8 cellular contexts compared by ENCODE assay signal in genomic region chr14:23300687-23301223, GRCh38. TPM values are rescaled to one million over a fixed set of nuclear protein-coding genes. Genes with fewer than 3 reads are reported as not detected.
DNase-seq lines count a peak whose midpoint lies in the region; ATAC-seq and TF ChIP-seq lines count a peak whose summit lies in the region.

No MANE protein-coding gene starts in this region.

- peak overlapping the region; percentile 90 for H3K4me3 Mint-ChIP-seq in activated B cell treated with CpG ODN at 0.5 μM for 24 hours
- peak overlapping the region; percentile 86 to 100 (median 89) for H3K4me3 Mint-ChIP-seq in naive thymus-derived CD8-positive, alpha-beta T cell

- peaks cover 27% of the 10 kb centered on the region for H3K36me3 Mint-ChIP-seq in activated B cell treated with CpG ODN at 0.5 μM for 24 hours (ENCODE audit: low read depth)
- peaks cover 0 to 7% (median 0%) of the 10 kb centered on the region in 3 donors for H3K36me3 Mint-ChIP-seq in naive thymus-derived CD8-positive, alpha-beta T cell

- ATAC-seq in activated B cell treated with CpG ODN at 0.5 μM for 24 hours (ENCODE audit: low read depth) (no peak), GM18858 (IDR thresholded peaks at IDR 0.05; ENCODE audit: unreplicated experiment) (no peak), GM19467 (IDR thresholded peaks at IDR 0.05; ENCODE audit: unreplicated experiment) (no peak), HG03175 (IDR thresholded peaks at IDR 0.05; ENCODE audit: unreplicated experiment) (no peak)
- ATAC-seq in naive thymus-derived CD8-positive, alpha-beta T cell: no peak

- H3K4me1 Mint-ChIP-seq in activated B cell treated with CpG ODN at 0.5 μM for 24 hours: peaks cover 30% of the 10 kb centered on the region
- peaks cover 11 to 36% (median 31%) of the 10 kb centered on the region in 4 donors for H3K4me1 Mint-ChIP-seq in naive thymus-derived CD8-positive, alpha-beta T cell

- CTCF ChIA-PET in AG04450 (lab: Charles Lee): interaction anchor here (0.5 to 2.8 kb wide), 39 partner anchors 9 to 797 kb away, joined by 3 to 27 read pairs (median 4); partner anchors contain the start of genes ACIN1, C14orf119, HOMEZ and PABPN1
- CTCF ChIA-PET in activated B cell treated with CpG ODN at 0.5 μM for 24 hours (lab: Charles Lee): interaction anchor here (0.8 to 3.6 kb wide), 6 partner anchors 8 to 206 kb away, joined by 3 to 38 read pairs (median 6); partner anchors contain the start of genes ACIN1, C14orf119, HOMEZ and PABPN1

- peaks cover 0 to 3% of the 10 kb centered on the region in 2 donors for H3K4me1 ChIP-seq in esophagus (ENCODE audit: control insufficient read depth in 2 of 2, insufficient read depth in 2 of 2, low read length in 1 of 2)

- POLR2A ChIA-PET in AG04450 (lab: Yijun Ruan, JAX) (interaction anchor here (0.7 to 2.8 kb wide), 3 partner anchors 15 to 26 kb away, joined by 3 to 28 read pairs (median 11); partner anchors contain the start of genes HOMEZ and PABPN1), activated B cell treated with CpG ODN at 0.5 μM for 24 hours (lab: Charles Lee) (interaction anchor here (0.6 to 14.2 kb wide), 13 partner anchors 12 to 744 kb away, joined by 3 to 339 read pairs (median 5); partner anchors contain the start of genes ACIN1, C14orf119, HAUS4 and HOMEZ)
- POLR2A ChIA-PET in naive thymus-derived CD8-positive, alpha-beta T cell (lab: Charles Lee): interaction anchor here (0.8 to 12.5 kb wide), 8 partner anchors 8 to 261 kb away, joined by 4 to 376 read pairs (median 12); partner anchors contain the start of genes ACIN1, C14orf119, HOMEZ and PABPN1

- no peaks in the 10 kb centered on the region for H3K27me3 ChIP-seq in AG04450 (ENCODE audit: control insufficient read depth, insufficient read depth, low read length)
- peaks cover 46% of the 10 kb centered on the region for H3K27me3 ChIP-seq in H7 (ENCODE audit: control insufficient read depth, insufficient read depth, low read length)
- no peaks in the 10 kb centered on the region for H3K27me3 ChIP-seq in esophagus (ENCODE audit: control insufficient read depth in 1 of 2, insufficient read depth in 2 of 2, low read length in 2 of 2)

- TF ChIP-seq CTCF in AG04450 (IDR thresholded peaks at IDR 0.05; ENCODE audit: low read depth, low read length) (no peak), activated B cell treated with CpG ODN at 0.5 μM for 24 hours (IDR thresholded peaks at IDR 0.05) (no peak)

- H3K4me3 ChIP-seq in AG04450 (ENCODE audit: low read depth, low read length) (peak overlapping the region; percentile 79), H7 (ENCODE audit: insufficient read depth, low read depth, low read length) (peak overlapping the region; percentile 80), esophagus (ENCODE audit: low read depth in 1 of 2, low read length in 2 of 2) (peak overlapping the region; percentile 65 to 68)

- H3K9me3 ChIP-seq in AG04450 (ENCODE audit: control insufficient read depth, insufficient read depth, low read length) (no peaks in the 10 kb centered on the region; the same call in 1 of the 2 replicates), esophagus (ENCODE audit: control insufficient read depth in 2 of 2, insufficient read depth in 1 of 2, low read depth in 1 of 2, low read length in 1 of 2) (no peaks in the 10 kb centered on the region)

- 2 to 5% methylated on average over 13 of the region's 13 CpGs for WGBS in esophagus, 2 donors

- DNase-seq in AG04450 (ENCODE audit: low read depth, low spot score) (no peak), H7 (peak; percentile 41), activated B cell treated with CpG ODN at 0.5 μM for 24 hours (peak; percentile 22)
- peak in 3 of 10 donors; percentile 5 to 25 (median 18) for DNase-seq in naive thymus-derived CD8-positive, alpha-beta T cell

- H3K27ac ChIP-seq in AG04450 (ENCODE audit: low read depth, low read length) (peak overlapping the region; percentile 98), esophagus (ENCODE audit: low read depth in 2 of 2, low read length in 1 of 2) (peak overlapping the region; percentile 99 to 100)

- no peaks in the 10 kb centered on the region for H3K9me3 Mint-ChIP-seq in activated B cell treated with CpG ODN at 0.5 μM for 24 hours
- H3K9me3 Mint-ChIP-seq in naive thymus-derived CD8-positive, alpha-beta T cell: no peaks in the 10 kb centered on the region

- intact Hi-C loops in activated B cell treated with CpG ODN at 0.5 μM for 24 hours (cut with micrococcal nuclease): loop anchor here (1.0 to 10.0 kb wide), 16 partner anchors 7 to 1993 kb away; partner anchors contain the start of genes ACIN1, C14orf119, CHMP4A and HOMEZ

- H3K27ac Mint-ChIP-seq in activated B cell treated with CpG ODN at 0.5 μM for 24 hours: peak overlapping the region; percentile 90
- H3K27ac Mint-ChIP-seq in naive thymus-derived CD8-positive, alpha-beta T cell: peak overlapping the region; percentile 88 to 99 (median 94)

- no peaks in the 10 kb centered on the region for H3K36me3 ChIP-seq in H7 (replicated peaks; ENCODE audit: control insufficient read depth, insufficient read depth, low read length)
- H3K36me3 ChIP-seq in esophagus (ENCODE audit: control insufficient read depth in 2 of 2, insufficient read depth in 2 of 2, low read length in 1 of 2): no peaks in the 10 kb centered on the region

- H3K27me3 Mint-ChIP-seq in activated B cell treated with CpG ODN at 0.5 μM for 24 hours: no peaks in the 10 kb centered on the region
- peaks cover 0 to 7% (median 5%) of the 10 kb centered on the region in 5 donors for H3K27me3 Mint-ChIP-seq in naive thymus-derived CD8-positive, alpha-beta T cell

RNA-seq across cellular contexts. Expression of gene PPP1R3E, which starts 1.9 kb away (rescaled TPM):
- 2.4 and 2.8 TPM in 2 replicates for polyA plus RNA-seq in AG04450 (2011; rRNA removed)
- 2.3 and 2.6 TPM in 2 replicates for polyA minus RNA-seq in AG04450 (2011; rRNA and poly(A)+ RNA removed)
- 1.0 and 2.0 TPM in 2 replicates for total RNA-seq in H7 (2014; rRNA removed; shearing (Covaris generic))
- 23.4 and 28.9 TPM in 2 replicates for total RNA-seq in activated B cell treated with CpG ODN at 0.5 μM for 24 hours
- 10 to 100 TPM in 1 of 2 donors, 1 to 10 TPM in 1; 5.2 to 12.7 TPM for polyA plus RNA-seq in esophagus
- total RNA-seq in naive thymus-derived CD8-positive, alpha-beta T cell: 100 to 1,000 TPM; 113 to 119 TPM
- polyA plus RNA-seq in naive thymus-derived CD8-positive, alpha-beta T cell: 1 to 10 TPM; 2.6 to 3.1 (median 3.1) TPM

RNA-seq across cellular contexts. Expression of gene BCL2L2, which starts 5.9 kb away (rescaled TPM):
- polyA plus RNA-seq in AG04450 (2011; rRNA removed) (21.5 and 22.2 TPM in 2 replicates), esophagus (10 to 100 TPM; 28.0 to 35.0 TPM)
- 14.3 and 14.4 TPM in 2 replicates for polyA minus RNA-seq in AG04450 (2011; rRNA and poly(A)+ RNA removed)
- total RNA-seq in H7 (2014; rRNA removed; shearing (Covaris generic)): 8.8 and 14.2 TPM in 2 replicates
- 10.4 and 11.8 TPM in 2 replicates for total RNA-seq in activated B cell treated with CpG ODN at 0.5 μM for 24 hours
- total RNA-seq in naive thymus-derived CD8-positive, alpha-beta T cell: 1 to 10 TPM; 3.8 to 4.2 TPM
- not detected for polyA plus RNA-seq in naive thymus-derived CD8-positive, alpha-beta T cell

RNA-seq across cellular contexts. Expression of gene HOMEZ, which starts 14.8 kb away (rescaled TPM):
- polyA plus RNA-seq in AG04450 (2011; rRNA removed) (11.2 and 13.2 TPM in 2 replicates), esophagus (10 to 100 TPM in 1 of 2 donors, 1 to 10 TPM in 1; 8.0 to 16.1 TPM)
- 24.6 and 31.3 TPM in 2 replicates for polyA minus RNA-seq in AG04450 (2011; rRNA and poly(A)+ RNA removed)
- total RNA-seq in H7 (2014; rRNA removed; shearing (Covaris generic)): 5.9 and 7.8 TPM in 2 replicates
- total RNA-seq in activated B cell treated with CpG ODN at 0.5 μM for 24 hours: 10.8 and 11.5 TPM in 2 replicates
- total RNA-seq in naive thymus-derived CD8-positive, alpha-beta T cell: 10 to 100 TPM; 15.4 to 16.0 TPM
- polyA plus RNA-seq in naive thymus-derived CD8-positive, alpha-beta T cell: 1 to 10 TPM; 3.9 to 6.1 (median 5.9) TPM

RNA-seq across cellular contexts. Expression of gene PABPN1, which starts 20.5 kb away (rescaled TPM):
- polyA plus RNA-seq in AG04450 (2011; rRNA removed): 174 and 182 TPM in 2 replicates
- 69.7 and 73.5 TPM in 2 replicates for polyA minus RNA-seq in AG04450 (2011; rRNA and poly(A)+ RNA removed)
- 143 and 174 TPM in 2 replicates for total RNA-seq in H7 (2014; rRNA removed; shearing (Covaris generic))
- total RNA-seq in activated B cell treated with CpG ODN at 0.5 μM for 24 hours: 259 and 264 TPM in 2 replicates
- 100 to 1,000 TPM; 105 to 154 TPM for polyA plus RNA-seq in esophagus
- 100 to 1,000 TPM; 214 to 218 TPM for total RNA-seq in naive thymus-derived CD8-positive, alpha-beta T cell
- 10 to 100 TPM; 84.3 to 96.9 (median 88.5) TPM for polyA plus RNA-seq in naive thymus-derived CD8-positive, alpha-beta T cell

RNA-seq across cellular contexts. Expression of gene SLC22A17, which starts 51.9 kb away (rescaled TPM):
- polyA plus RNA-seq in AG04450 (2011; rRNA removed) (17.4 and 27.0 TPM in 2 replicates), esophagus (1 to 10 TPM; 4.7 to 8.3 TPM)
- polyA minus RNA-seq in AG04450 (2011; rRNA and poly(A)+ RNA removed): 12.6 and 17.5 TPM in 2 replicates
- 32.9 and 37.2 TPM in 2 replicates for total RNA-seq in H7 (2014; rRNA removed; shearing (Covaris generic))
- 0.20 TPM in 1 of 2 replicates, not detected in the other for total RNA-seq in activated B cell treated with CpG ODN at 0.5 μM for 24 hours
- 10 to 100 TPM; 20.8 to 22.6 TPM for total RNA-seq in naive thymus-derived CD8-positive, alpha-beta T cell
- 1 to 10 TPM; 3.9 to 9.6 (median 5.5) TPM for polyA plus RNA-seq in naive thymus-derived CD8-positive, alpha-beta T cell
